8 cellular contexts compared by ENCODE assay signal in the genomic region with DNA sequence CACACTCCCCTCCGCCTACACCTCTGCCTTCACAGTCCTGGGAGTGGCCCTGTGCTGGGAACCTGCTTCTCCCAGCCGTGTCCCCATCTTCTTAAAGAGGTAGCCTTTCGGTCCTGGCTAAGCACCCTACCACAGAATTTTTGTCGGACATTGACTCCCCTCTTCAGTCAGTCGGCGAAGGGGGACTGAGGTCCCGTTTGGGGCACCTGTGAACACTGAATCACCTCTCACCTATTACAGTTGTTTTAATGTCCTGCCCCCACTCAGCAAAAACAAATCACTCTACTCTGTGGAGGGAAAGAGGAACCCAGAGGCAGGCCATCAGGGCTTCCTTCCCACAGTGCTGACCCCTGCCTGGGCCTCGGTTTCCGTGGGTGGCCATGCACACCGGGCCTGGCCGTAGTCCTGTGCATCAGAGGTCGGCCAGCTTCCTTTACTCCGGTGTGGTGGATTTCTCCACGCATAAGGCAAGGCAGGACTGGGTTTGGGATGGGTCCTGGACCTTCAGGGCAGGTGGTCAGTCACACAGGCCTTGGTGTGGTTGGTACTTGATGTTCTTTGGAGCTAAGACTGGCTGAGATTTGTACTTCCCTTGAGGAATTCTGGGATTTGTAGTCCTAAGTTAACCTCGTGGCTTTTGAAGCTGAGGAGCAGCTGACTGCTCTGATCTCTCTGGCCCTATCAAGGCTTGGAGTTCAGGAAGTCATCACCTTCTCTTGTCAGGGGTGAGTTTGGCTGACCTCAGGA. TPM values are rescaled to one million over a fixed set of nuclear protein-coding genes. Genes with fewer than 3 reads are reported as not detected.
DNase-seq lines count a peak whose midpoint lies in the region; ATAC-seq, FAIRE-seq and TF ChIP-seq lines count a peak whose summit lies in the region.

No MANE protein-coding gene starts in this region.

- H3K4me1 ChIP-seq in A673 (ENCODE audit: insufficient read depth, low read length, poor library complexity, severe bottlenecking), result peaks cover 30% of the 10 kb centered on the region
- H3K4me1 ChIP-seq in adipocyte (ENCODE audit: control insufficient read depth, insufficient read depth, low read length), result peaks cover 38% of the 10 kb centered on the region
- H3K4me1 ChIP-seq in ovary (ENCODE audit: insufficient read depth), result peaks cover 20% of the 10 kb centered on the region

- no peaks in the 10 kb centered on the region for H3K27me3 ChIP-seq in A673 (replicated peaks; ENCODE audit: insufficient read depth, low read depth, low read length, poor library complexity)
- no peaks in the 10 kb centered on the region for H3K27me3 ChIP-seq in GM06990 (replicated peaks; ENCODE audit: control insufficient read depth, insufficient read depth, low read length)
- no peaks in the 10 kb centered on the region for H3K27me3 ChIP-seq in adipocyte (replicated peaks; ENCODE audit: control insufficient read depth, insufficient read depth, low read length)
- H3K27me3 ChIP-seq in ovary, result no peaks in the 10 kb centered on the region

- H3K27ac ChIP-seq in A673 (ENCODE audit: low read depth, low read length, poor library complexity, severe bottlenecking), result peak overlapping the region; percentile 95
- peak overlapping the region; percentile 93 to 95 for H3K27ac ChIP-seq in ovary

- intact Hi-C loops in A673 (cut with micrococcal nuclease; ENCODE audit: unreplicated experiment), result no loop called here
- intact Hi-C loops in Right ventricle myocardium superior (cut with DNase I), result no loop called here
- intact Hi-C loops in ovary (cut with DNase I), result loop anchor here in 1 of 4 donors (1.0 kb wide), 1 partner anchor 22 kb away; the partner anchor contains the start of gene EIF4G1

- DNase-seq in A673 (ENCODE audit: low spot score) (peak; percentile 59), GM06990 (ENCODE audit: extremely low read depth, insufficient read length) (no peak), NCI-H1930 (lab: John Stamatoyannopoulos, UW) (peak; percentile 22 to 36), adipocyte (ENCODE audit: low read depth) (peak; percentile 68), Right ventricle myocardium superior (no peak), ovary (no peak), mesenteric fat pad (ENCODE audit: low spot score) (no peak), GM12892 (ENCODE audit: insufficient read length) (no peak)

- peak; percentile 54 for ATAC-seq in Right ventricle myocardium superior (ENCODE audit: poor library complexity)

- H3K36me3 ChIP-seq in A673 (ENCODE audit: insufficient read depth, low read length, poor library complexity, severe bottlenecking) (peaks cover 36% of the 10 kb centered on the region), GM06990 (ENCODE audit: control insufficient read depth, insufficient read depth, low read length) (peaks cover 19% of the 10 kb centered on the region), adipocyte (ENCODE audit: control insufficient read depth, insufficient read depth, low read length, severe bottlenecking) (peaks cover 39% of the 10 kb centered on the region), ovary (no peaks in the 10 kb centered on the region)

- peak; percentile 31 for TF ChIP-seq POLR2A in ovary (IDR thresholded peaks at IDR 0.05)
- no peak for TF ChIP-seq POLR2A in GM12892 (IDR thresholded peaks at IDR 0.05; ENCODE audit: low read depth, low read length)

- BruUV-seq in A673 (replicated peaks; lab: Mats Ljungman, UMichigan), result no TSS peak

- TF ChIP-seq CTCF in A673 (conservative IDR thresholded peaks at IDR 0.05; ENCODE audit: low read depth, low read length) (no peak), GM06990 (IDR thresholded peaks at IDR 0.05; ENCODE audit: insufficient read depth, low read length, poor library complexity, severe bottlenecking) (no peak), ovary (IDR thresholded peaks at IDR 0.05) (no peak)

- POLR2A ChIA-PET in A673 (lab: Charles Lee; ENCODE audit: low non-redundant PET), result no interaction called here

- H3K9ac ChIP-seq in adipocyte (ENCODE audit: low read length), result peak overlapping the region; percentile 85

- H3K4me3 ChIP-seq in A673 (ENCODE audit: low read depth, low read length, poor library complexity, severe bottlenecking) (peak overlapping the region; percentile 90), GM06990 (replicated peaks; ENCODE audit: low read depth, low read length) (peak overlapping the region; percentile 72), adipocyte (ENCODE audit: low read length) (peak overlapping the region; percentile 83), ovary (peak overlapping the region; percentile 81)

- no peak for TF ChIP-seq EP300 in ovary (IDR thresholded peaks at IDR 0.05)

- FAIRE-seq in GM12892 (lab: Jason Lieb, UNC), result no peak

- H3K9me3 ChIP-seq in A673 (ENCODE audit: low read depth, low read length, poor library complexity, severe bottlenecking), result no peaks in the 10 kb centered on the region
- no peaks in the 10 kb centered on the region for H3K9me3 ChIP-seq in adipocyte (ENCODE audit: control insufficient read depth, low read length)
- no peaks in the 10 kb centered on the region for H3K9me3 ChIP-seq in ovary

- CTCF ChIA-PET in A673 (lab: Charles Lee), result no interaction called here

- WGBS in ovary, 3 donors, result 5 to 8% (median 6%) methylated on average over 15 of the region's 15 CpGs

RNA-seq across cellular contexts. Expression of gene FAM131A, which starts 0.7 kb away (rescaled TPM):
- total RNA-seq in A673 (2021) (15.1 and 23.2 TPM in 2 replicates), Right ventricle myocardium superior (36.3 TPM), ovary (10 to 100 TPM; 16.4 to 37.8 (median 32.9) TPM), mesenteric fat pad (24.4 TPM)
- 10 to 100 TPM in 1 of 2 donors, 1 to 10 TPM in 1; 8.7 to 19.7 TPM for polyA plus RNA-seq in ovary
- polyA plus RNA-seq in GM12892 (2012; ENCODE audit: missing spikeins), result 1.6 TPM

RNA-seq across cellular contexts. Expression of gene EIF4G1, which starts 22.3 kb away (rescaled TPM):
- total RNA-seq in A673 (2021) (475 and 559 TPM in 2 replicates), Right ventricle myocardium superior (254 TPM), ovary (100 to 1,000 TPM in 6 of 7 donors, 10 to 100 TPM in 1; 72.4 to 295 (median 212) TPM), mesenteric fat pad (361 TPM)
- 100 to 1,000 TPM; 110 to 159 TPM for polyA plus RNA-seq in ovary
- polyA plus RNA-seq in GM12892 (2012; ENCODE audit: missing spikeins), result 124 TPM

RNA-seq across cellular contexts. Expression of gene CLCN2, which starts 24.7 kb away (rescaled TPM):
- 11.2 and 14.8 TPM in 2 replicates for total RNA-seq in A673 (2021)
- total RNA-seq in Right ventricle myocardium superior, result 1.9 TPM
- 10 to 100 TPM in 4 of 7 donors, 1 to 10 TPM in 3; 5.7 to 18.0 (median 15.4) TPM for total RNA-seq in ovary
- polyA plus RNA-seq in ovary, result 10 to 100 TPM in 1 of 2 donors, 1 to 10 TPM in 1; 3.5 to 11.7 TPM
- 3.8 TPM for total RNA-seq in mesenteric fat pad
- 1.2 TPM for polyA plus RNA-seq in GM12892 (2012; ENCODE audit: missing spikeins)

RNA-seq across cellular contexts. Expression of gene POLR2H, which starts 24.9 kb away (rescaled TPM):
- total RNA-seq in A673 (2021) (92.1 and 92.6 TPM in 2 replicates), Right ventricle myocardium superior (19.9 TPM), ovary (10 to 100 TPM; 47.3 to 86.9 (median 60.6) TPM), mesenteric fat pad (51.7 TPM)
- 10 to 100 TPM; 52.6 to 67.2 TPM for polyA plus RNA-seq in ovary
- 138 TPM for polyA plus RNA-seq in GM12892 (2012; ENCODE audit: missing spikeins)

RNA-seq across cellular contexts. Expression of gene PSMD2, which starts 37.6 kb away (rescaled TPM):
- total RNA-seq in A673 (2021), result 622 and 645 TPM in 2 replicates
- total RNA-seq in Right ventricle myocardium superior, result 237 TPM
- total RNA-seq in ovary, result 100 to 1,000 TPM in 6 of 7 donors, 10 to 100 TPM in 1; 74.4 to 149 (median 138) TPM
- 100 to 1,000 TPM; 119 to 177 TPM for polyA plus RNA-seq in ovary
- total RNA-seq in mesenteric fat pad, result 211 TPM
- polyA plus RNA-seq in GM12892 (2012; ENCODE audit: missing spikeins), result 110 TPM

Comparison
In these comparisons a context has a peak if more than half of its experiments do, and no peak if none do; other contexts are left out.
1. DNase-seq: peak in A673 (single experiment), NCI-H1930 (2 of 2) and adipocyte (single experiment); none in GM06990 (single experiment), Right ventricle myocardium superior (single experiment), ovary (0 of 5), mesenteric fat pad (single experiment) and GM12892 (single experiment).
2. Peak in every context shown above with its lines, with median percentiles within 50 percentile points of each other: H3K4me3 ChIP-seq.